24 cellular contexts compared by ENCODE assay signal in genomic region chr18:51438797-51439350, GRCh38.
"Had no signal": no experiment of that assay in that cellular context is flagged by ENCODE, and none has a peak within 500 bp of the region (broad histone marks: within the 10 kb centered on the region; RNA-seq: fewer than 3 reads in every experiment).

No MANE protein-coding gene starts in this region.

- DNase-seq: NCI-H1092; NCI-H1105 treated with DMSO at 0.1 percent for 48 hours; NCI-H1417 treated with DMSO at 0.1 percent for 48 hours; NCI-H146; NCI-H1694 treated with DMSO at 0.1 percent for 48 hours; NCI-H1930; NCI-H2081; NCI-H2107; NCI-H226; NCI-H446; NCI-H510A; NCI-H524 treated with DMSO at 0.1 percent for 48 hours; NCI-H69; NCI-H774; NK-92 treated with Interleukin-12 subunit alpha and Interleukin-12 subunit beta, amount 100 ng/mL, for 24 hours; PC-9; Peyer's patch; SHP77 treated with DMSO at 0.1 percent for 48 hours; SJCRH30; T-helper 1 cell had no signal

- H3K4me3 ChIP-seq: PC-9, Peyer's patch, SJCRH30 had no signal

- H3K4me1 ChIP-seq: Peyer's patch, SJCRH30 had no signal

- H3K4me2 ChIP-seq: PC-9 had no signal

- ATAC-seq: Right ventricle myocardium inferior, SK-N-SH treated with all-trans-retinoic acid at 6 μM for 48 hours had no signal

- H3K27ac ChIP-seq: HL-60, PC-9, Peyer's patch, SJCRH30 had no signal

- H3K36me3 ChIP-seq: Peyer's patch, SJCRH30 had no signal

- H3K9me3 ChIP-seq: Peyer's patch, SJCRH30 had no signal

- H3K27me3 ChIP-seq: Peyer's patch, SJCRH30 had no signal

- H2AFZ ChIP-seq: PC-9 had no signal

- FAIRE-seq: HTR-8/SVneo had no signal
